8 cellular contexts compared by ENCODE assay signal in the genomic region with DNA sequence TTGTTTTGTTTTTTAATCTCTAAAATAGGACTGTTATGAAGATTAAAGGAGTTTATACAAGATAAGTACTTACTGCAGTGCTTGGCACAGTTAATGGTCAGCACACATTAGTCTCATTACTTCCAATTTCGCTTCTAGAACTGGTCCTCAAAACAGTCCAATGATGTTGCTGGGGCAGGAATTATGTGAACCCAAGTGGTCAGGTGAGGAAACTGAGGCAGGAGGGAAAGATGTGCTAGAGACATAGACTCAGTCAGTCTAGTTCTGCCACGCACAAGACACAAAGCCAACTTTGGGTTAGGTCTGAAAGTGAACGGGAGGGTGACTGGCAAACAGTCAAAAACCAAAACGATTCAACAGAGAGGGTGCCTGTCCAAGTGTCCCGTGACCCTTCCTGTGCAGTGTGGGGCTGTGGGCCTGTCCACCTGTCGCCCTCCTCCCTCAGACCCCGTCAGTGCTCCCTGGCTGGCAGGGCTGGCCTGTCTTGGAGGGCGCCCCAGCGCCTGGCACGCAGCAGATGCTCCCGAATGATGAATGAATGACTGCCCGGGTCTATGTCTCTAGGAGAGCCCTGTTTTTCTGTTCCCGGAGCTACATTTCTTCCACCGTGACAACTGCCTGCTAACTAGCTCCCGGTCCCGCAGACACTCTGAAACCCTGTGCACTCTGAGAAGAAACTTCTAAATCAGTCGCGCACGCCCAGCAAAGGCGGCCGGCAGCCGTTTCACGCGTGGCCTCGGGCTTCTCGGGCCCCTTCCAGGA. TPM values are rescaled to one million over a fixed set of nuclear protein-coding genes. Genes with fewer than 3 reads are reported as not detected.
DNase-seq lines count a peak whose midpoint lies in the region; ATAC-seq, FAIRE-seq and TF ChIP-seq lines count a peak whose summit lies in the region.

No MANE protein-coding gene starts in this region.

- peak overlapping the region; percentile 93 for H3K9ac ChIP-seq in DND-41 (ENCODE audit: low read depth, low read length)

- no peak for TF ChIP-seq POLR2A in Peyer's patch (IDR thresholded peaks at IDR 0.05)

- H3K27ac ChIP-seq in DND-41 (ENCODE audit: low read length): peak overlapping the region; percentile 86
- H3K27ac ChIP-seq in Peyer's patch: peak overlapping the region; percentile 21 to 82 (median 60)
- H3K27ac ChIP-seq in epithelial cell of prostate: peak overlapping the region; percentile 68

- H3K36me3 ChIP-seq in DND-41 (ENCODE audit: insufficient read depth, low read length): peaks cover 54% of the 10 kb centered on the region
- no peaks in the 10 kb centered on the region for H3K36me3 ChIP-seq in Peyer's patch

- DNase-seq in DND-41: no peak
- no peak for DNase-seq in Peyer's patch
- DNase-seq in epithelial cell of prostate (ENCODE audit: low read depth, low spot score): no peak
- DNase-seq in omental fat pad (ENCODE audit: low spot score): no peak
- no peak for DNase-seq in 8988T
- DNase-seq in H4 (ENCODE audit: low spot score): no peak
- no peak for DNase-seq in urothelium cell line (ENCODE audit: low spot score)
- DNase-seq in sciatic nerve (ENCODE audit: low spot score): no peak

- H2AFZ ChIP-seq in DND-41 (ENCODE audit: low read depth, low read length): peak overlapping the region; percentile 46

- TF ChIP-seq CTCF in DND-41 (IDR thresholded peaks at IDR 0.05; ENCODE audit: borderline replicate concordance, extremely low read depth, low read length, poor library complexity, severe bottlenecking): no peak
- no peak for TF ChIP-seq CTCF in Peyer's patch (IDR thresholded peaks at IDR 0.05)
- no peak for TF ChIP-seq CTCF in omental fat pad (IDR thresholded peaks at IDR 0.05)

- intact Hi-C loops in sciatic nerve (cut with DNase I): no loop called here

- ATAC-seq in DND-41 (ENCODE audit: insufficient read depth, low read depth) (no peak), omental fat pad (ENCODE audit: low FRiP score) (peak; percentile 3), sciatic nerve (no peak)

- H3K9me3 ChIP-seq in DND-41 (ENCODE audit: insufficient read depth, low read length, severe bottlenecking) (no peaks in the 10 kb centered on the region), Peyer's patch (no peaks in the 10 kb centered on the region)

- peaks cover 41% of the 10 kb centered on the region for H3K4me1 ChIP-seq in DND-41 (ENCODE audit: insufficient read depth, low read length)
- peaks cover 0 to 24% (median 4%) of the 10 kb centered on the region in 4 donors for H3K4me1 ChIP-seq in Peyer's patch

- H3K27me3 ChIP-seq in DND-41 (ENCODE audit: insufficient read depth, low read length, poor library complexity): no peaks in the 10 kb centered on the region
- H3K27me3 ChIP-seq in Peyer's patch: no peaks in the 10 kb centered on the region

- FAIRE-seq in urothelium cell line (lab: Jason Lieb, UNC): no peak

- H3K4me3 ChIP-seq in DND-41 (ENCODE audit: low read depth in 1 of 2, low read length in 2 of 2) (peak overlapping the region; percentile 46 to 85), Peyer's patch (peak overlapping the region; percentile 50 to 95 (median 64))

- H4K20me1 ChIP-seq in DND-41 (ENCODE audit: insufficient read depth, low read length): peaks cover 53% of the 10 kb centered on the region

- peak overlapping the region; percentile 93 for H3K4me2 ChIP-seq in DND-41 (ENCODE audit: insufficient read depth, low read length)

- H3K79me2 ChIP-seq in DND-41 (ENCODE audit: insufficient read depth, low read length): peaks cover 73% of the 10 kb centered on the region

RNA-seq across cellular contexts. Expression of gene LRP8, which starts 2.4 kb away (rescaled TPM):
- total RNA-seq in Peyer's patch: 10 to 100 TPM in 1 of 4 donors, 1 to 10 TPM in 3; 4.5 to 33.8 (median 5.0) TPM
- 10 to 100 TPM in 1 of 4 donors, 1 to 10 TPM in 3; 1.6 to 22.0 (median 7.4) TPM for total RNA-seq in omental fat pad
- 53.0 and 61.1 TPM in 2 replicates for total RNA-seq in H4 (2014; rRNA removed; shearing (Covaris generic))
- total RNA-seq in sciatic nerve: 2.4 TPM
